8 cellular contexts compared by ENCODE assay signal in genomic region chr2:174812037-174812436, GRCh38. TPM values are rescaled to one million over a fixed set of nuclear protein-coding genes. Genes with fewer than 3 reads are reported as not detected.
"Had no signal": no experiment of that assay in that cellular context is flagged by ENCODE, and none has a peak within 500 bp of the region (broad histone marks: within the 10 kb centered on the region; RNA-seq: fewer than 3 reads in every experiment).

No MANE protein-coding gene starts in this region.

- FAIRE-seq: H54, HTR-8/SVneo had no signal

- H3K9ac ChIP-seq: KMS-11 had no signal

- ATAC-seq: GM23338 had no signal

- H3K4me2 ChIP-seq: GM23338, KMS-11 had no signal

- H3K27ac ChIP-seq: KMS-11 had no signal

- H3K4me3 ChIP-seq: GM23338 had no signal

- DNase-seq: H9, HCEC 1CT, KBM-7 had no signal

- H2AFZ ChIP-seq: GM23338 had no signal

RNA-seq across cellular contexts. Expression of gene CHRNA1, which starts 47.8 kb away (rescaled TPM):
- total RNA-seq: GM23338, H9, HT-29 had no signal
- polyA plus RNA-seq: GM23338 had no signal
